1 cellular context compared by ENCODE assay signal in the genomic region with DNA sequence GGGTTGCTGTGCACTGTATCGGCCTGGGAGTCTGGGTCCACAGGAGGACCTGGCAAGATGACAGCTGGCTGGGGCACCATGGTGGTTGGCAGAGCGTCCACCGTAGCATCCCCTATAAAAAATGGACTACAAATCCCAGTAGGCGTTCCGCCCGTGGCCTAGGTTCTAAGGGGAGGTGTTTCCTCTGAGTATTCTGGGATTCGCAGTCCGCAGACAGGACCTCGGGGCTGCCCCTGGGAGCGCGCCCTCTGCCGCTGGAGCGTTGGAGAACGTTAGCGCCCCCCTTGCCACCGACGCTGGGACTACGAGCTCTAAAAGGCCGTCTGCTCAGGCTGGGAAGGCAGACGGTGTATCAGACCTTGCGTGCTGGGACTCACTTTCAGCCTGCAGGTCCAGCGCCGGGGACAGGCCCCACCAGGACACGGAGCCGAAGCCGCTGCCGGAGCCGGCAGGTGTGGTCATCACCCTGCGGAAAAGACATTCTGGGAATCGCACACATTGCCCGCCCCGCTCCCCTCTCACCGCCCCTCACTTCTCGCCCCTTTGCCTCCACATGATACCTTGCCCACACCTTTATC.
A peak's percentile ranks its signal among the peaks of the same experiment; 100 is the strongest.
TF ChIP-seq lines count a peak whose summit lies in the region.

No MANE protein-coding gene starts in this region.

TF ChIP-seq in HepG2, 621 proteins besides CTCF, POLR2A, EP300 and RAD21 (continued from another document and continues in another):
- TF ChIP-seq, protein P1, sequence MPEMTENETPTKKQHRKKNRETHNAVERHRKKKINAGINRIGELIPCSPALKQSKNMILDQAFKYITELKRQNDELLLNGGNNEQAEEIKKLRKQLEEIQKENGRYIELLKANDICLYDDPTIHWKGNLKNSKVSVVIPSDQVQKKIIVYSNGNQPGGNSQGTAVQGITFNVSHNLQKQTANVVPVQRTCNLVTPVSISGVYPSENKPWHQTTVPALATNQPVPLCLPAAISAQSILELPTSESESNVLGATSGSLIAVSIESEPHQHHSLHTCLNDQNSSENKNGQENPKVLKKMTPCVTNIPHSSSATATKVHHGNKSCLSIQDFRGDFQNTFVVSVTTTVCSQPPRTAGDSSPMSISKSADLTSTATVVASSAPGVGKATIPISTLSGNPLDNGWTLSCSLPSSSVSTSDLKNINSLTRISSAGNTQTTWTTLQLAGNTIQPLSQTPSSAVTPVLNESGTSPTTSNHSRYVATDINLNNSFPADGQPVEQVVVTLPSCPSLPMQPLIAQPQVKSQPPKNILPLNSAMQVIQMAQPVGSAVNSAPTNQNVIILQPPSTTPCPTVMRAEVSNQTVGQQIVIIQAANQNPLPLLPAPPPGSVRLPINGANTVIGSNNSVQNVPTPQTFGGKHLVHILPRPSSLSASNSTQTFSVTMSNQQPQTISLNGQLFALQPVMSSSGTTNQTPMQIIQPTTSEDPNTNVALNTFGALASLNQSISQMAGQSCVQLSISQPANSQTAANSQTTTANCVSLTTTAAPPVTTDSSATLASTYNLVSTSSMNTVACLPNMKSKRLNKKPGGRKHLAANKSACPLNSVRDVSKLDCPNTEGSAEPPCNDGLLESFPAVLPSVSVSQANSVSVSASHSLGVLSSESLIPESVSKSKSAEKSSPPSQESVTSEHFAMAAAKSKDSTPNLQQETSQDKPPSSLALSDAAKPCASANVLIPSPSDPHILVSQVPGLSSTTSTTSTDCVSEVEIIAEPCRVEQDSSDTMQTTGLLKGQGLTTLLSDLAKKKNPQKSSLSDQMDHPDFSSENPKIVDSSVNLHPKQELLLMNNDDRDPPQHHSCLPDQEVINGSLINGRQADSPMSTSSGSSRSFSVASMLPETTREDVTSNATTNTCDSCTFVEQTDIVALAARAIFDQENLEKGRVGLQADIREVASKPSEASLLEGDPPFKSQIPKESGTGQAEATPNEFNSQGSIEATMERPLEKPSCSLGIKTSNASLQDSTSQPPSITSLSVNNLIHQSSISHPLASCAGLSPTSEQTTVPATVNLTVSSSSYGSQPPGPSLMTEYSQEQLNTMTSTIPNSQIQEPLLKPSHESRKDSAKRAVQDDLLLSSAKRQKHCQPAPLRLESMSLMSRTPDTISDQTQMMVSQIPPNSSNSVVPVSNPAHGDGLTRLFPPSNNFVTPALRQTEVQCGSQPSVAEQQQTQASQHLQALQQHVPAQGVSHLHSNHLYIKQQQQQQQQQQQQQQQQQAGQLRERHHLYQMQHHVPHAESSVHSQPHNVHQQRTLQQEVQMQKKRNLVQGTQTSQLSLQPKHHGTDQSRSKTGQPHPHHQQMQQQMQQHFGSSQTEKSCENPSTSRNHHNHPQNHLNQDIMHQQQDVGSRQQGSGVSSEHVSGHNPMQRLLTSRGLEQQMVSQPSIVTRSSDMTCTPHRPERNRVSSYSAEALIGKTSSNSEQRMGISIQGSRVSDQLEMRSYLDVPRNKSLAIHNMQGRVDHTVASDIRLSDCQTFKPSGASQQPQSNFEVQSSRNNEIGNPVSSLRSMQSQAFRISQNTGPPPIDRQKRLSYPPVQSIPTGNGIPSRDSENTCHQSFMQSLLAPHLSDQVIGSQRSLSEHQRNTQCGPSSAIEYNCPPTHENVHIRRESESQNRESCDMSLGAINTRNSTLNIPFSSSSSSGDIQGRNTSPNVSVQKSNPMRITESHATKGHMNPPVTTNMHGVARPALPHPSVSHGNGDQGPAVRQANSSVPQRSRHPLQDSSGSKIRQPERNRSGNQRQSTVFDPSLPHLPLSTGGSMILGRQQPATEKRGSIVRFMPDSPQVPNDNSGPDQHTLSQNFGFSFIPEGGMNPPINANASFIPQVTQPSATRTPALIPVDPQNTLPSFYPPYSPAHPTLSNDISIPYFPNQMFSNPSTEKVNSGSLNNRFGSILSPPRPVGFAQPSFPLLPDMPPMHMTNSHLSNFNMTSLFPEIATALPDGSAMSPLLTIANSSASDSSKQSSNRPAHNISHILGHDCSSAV (CRISPR knock-in tag; IDR thresholded peaks at IDR 0.05; ENCODE audit: borderline replicate concordance), result no peak
- TF ChIP-seq MLX (CRISPR knock-in tag; IDR thresholded peaks at IDR 0.05), result no peak
- TF ChIP-seq BCL6 (CRISPR knock-in tag; IDR thresholded peaks at IDR 0.05), result peak; percentile 20; the same call in 1 of the 2 replicates
- TF ChIP-seq ASH2L (IDR thresholded peaks at IDR 0.05; ENCODE audit: insufficient read length, low read depth, low read length), result peak; percentile 13
- TF ChIP-seq, protein P2, sequence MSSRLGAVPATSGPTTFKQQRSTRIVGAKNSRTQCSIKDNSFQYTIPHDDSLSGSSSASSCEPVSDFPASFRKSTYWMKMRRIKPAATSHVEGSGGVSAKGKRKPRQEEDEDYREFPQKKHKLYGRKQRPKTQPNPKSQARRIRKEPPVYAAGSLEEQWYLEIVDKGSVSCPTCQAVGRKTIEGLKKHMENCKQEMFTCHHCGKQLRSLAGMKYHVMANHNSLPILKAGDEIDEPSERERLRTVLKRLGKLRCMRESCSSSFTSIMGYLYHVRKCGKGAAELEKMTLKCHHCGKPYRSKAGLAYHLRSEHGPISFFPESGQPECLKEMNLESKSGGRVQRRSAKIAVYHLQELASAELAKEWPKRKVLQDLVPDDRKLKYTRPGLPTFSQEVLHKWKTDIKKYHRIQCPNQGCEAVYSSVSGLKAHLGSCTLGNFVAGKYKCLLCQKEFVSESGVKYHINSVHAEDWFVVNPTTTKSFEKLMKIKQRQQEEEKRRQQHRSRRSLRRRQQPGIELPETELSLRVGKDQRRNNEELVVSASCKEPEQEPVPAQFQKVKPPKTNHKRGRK (CRISPR knock-in tag; IDR thresholded peaks at IDR 0.05), result no peak
- TF ChIP-seq, protein P3, sequence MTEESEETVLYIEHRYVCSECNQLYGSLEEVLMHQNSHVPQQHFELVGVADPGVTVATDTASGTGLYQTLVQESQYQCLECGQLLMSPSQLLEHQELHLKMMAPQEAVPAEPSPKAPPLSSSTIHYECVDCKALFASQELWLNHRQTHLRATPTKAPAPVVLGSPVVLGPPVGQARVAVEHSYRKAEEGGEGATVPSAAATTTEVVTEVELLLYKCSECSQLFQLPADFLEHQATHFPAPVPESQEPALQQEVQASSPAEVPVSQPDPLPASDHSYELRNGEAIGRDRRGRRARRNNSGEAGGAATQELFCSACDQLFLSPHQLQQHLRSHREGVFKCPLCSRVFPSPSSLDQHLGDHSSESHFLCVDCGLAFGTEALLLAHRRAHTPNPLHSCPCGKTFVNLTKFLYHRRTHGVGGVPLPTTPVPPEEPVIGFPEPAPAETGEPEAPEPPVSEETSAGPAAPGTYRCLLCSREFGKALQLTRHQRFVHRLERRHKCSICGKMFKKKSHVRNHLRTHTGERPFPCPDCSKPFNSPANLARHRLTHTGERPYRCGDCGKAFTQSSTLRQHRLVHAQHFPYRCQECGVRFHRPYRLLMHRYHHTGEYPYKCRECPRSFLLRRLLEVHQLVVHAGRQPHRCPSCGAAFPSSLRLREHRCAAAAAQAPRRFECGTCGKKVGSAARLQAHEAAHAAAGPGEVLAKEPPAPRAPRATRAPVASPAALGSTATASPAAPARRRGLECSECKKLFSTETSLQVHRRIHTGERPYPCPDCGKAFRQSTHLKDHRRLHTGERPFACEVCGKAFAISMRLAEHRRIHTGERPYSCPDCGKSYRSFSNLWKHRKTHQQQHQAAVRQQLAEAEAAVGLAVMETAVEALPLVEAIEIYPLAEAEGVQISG (CRISPR knock-in tag; IDR thresholded peaks at IDR 0.05), result peak; percentile 93
- TF ChIP-seq HNRNPH1 (optimal IDR thresholded peaks at IDR 0.05; ENCODE audit: low read depth, low read length), result no peak
- TF ChIP-seq ZBTB44 (CRISPR knock-in tag; IDR thresholded peaks at IDR 0.05), result no peak
- TF ChIP-seq PHF5A (CRISPR knock-in tag; IDR thresholded peaks at IDR 0.05; ENCODE audit: low read depth, unreplicated experiment), result peak; percentile 47
- no peak for TF ChIP-seq ZNF101 (CRISPR knock-in tag; IDR thresholded peaks at IDR 0.05; ENCODE audit: borderline replicate concordance, low read depth)
- no peak for TF ChIP-seq ZNF296 (CRISPR knock-in tag; conservative IDR thresholded peaks at IDR 0.05)
- TF ChIP-seq ZNF792 (CRISPR knock-in tag; IDR thresholded peaks at IDR 0.05), result no peak
- no peak for TF ChIP-seq CHD2 (IDR thresholded peaks at IDR 0.05; ENCODE audit: low read depth, low read length)
- peak; percentile 61 for TF ChIP-seq ZNF687 (CRISPR knock-in tag; IDR thresholded peaks at IDR 0.05)
- TF ChIP-seq ZNF841 (CRISPR knock-in tag; IDR thresholded peaks at IDR 0.05; ENCODE audit: borderline replicate concordance), result no peak
- no peak for TF ChIP-seq NFATC3 (CRISPR knock-in tag; IDR thresholded peaks at IDR 0.05)
- no peak for TF ChIP-seq ZSCAN12 (CRISPR knock-in tag; IDR thresholded peaks at IDR 0.05)
- no peak for TF ChIP-seq ZNF282 (IDR thresholded peaks at IDR 0.05; ENCODE audit: partially characterized antibody)
- TF ChIP-seq SAFB2 (CRISPR knock-in tag; IDR thresholded peaks at IDR 0.05; ENCODE audit: borderline replicate concordance, low read depth), result no peak
- TF ChIP-seq, protein P4, sequence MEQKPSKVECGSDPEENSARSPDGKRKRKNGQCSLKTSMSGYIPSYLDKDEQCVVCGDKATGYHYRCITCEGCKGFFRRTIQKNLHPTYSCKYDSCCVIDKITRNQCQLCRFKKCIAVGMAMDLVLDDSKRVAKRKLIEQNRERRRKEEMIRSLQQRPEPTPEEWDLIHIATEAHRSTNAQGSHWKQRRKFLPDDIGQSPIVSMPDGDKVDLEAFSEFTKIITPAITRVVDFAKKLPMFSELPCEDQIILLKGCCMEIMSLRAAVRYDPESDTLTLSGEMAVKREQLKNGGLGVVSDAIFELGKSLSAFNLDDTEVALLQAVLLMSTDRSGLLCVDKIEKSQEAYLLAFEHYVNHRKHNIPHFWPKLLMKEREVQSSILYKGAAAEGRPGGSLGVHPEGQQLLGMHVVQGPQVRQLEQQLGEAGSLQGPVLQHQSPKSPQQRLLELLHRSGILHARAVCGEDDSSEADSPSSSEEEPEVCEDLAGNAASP (CRISPR knock-in tag; IDR thresholded peaks at IDR 0.05; ENCODE audit: borderline replicate concordance), result 0 out of 2 replicates have a peak, but pooled peaks have one; percentile 15
- no peak for TF ChIP-seq ZNF800 (CRISPR knock-in tag; IDR thresholded peaks at IDR 0.05)
- TF ChIP-seq IRX3 (CRISPR knock-in tag; IDR thresholded peaks at IDR 0.05; ENCODE audit: borderline replicate concordance, low read depth), result no peak
- TF ChIP-seq JUND (CRISPR knock-in tag; IDR thresholded peaks at IDR 0.05), result no peak
- no peak for TF ChIP-seq ATF7-NPFF (CRISPR knock-in tag; IDR thresholded peaks at IDR 0.05; ENCODE audit: low read depth)
